Comparison of ENCODE assay signal across 24 cellular contexts in the genomic region with DNA sequence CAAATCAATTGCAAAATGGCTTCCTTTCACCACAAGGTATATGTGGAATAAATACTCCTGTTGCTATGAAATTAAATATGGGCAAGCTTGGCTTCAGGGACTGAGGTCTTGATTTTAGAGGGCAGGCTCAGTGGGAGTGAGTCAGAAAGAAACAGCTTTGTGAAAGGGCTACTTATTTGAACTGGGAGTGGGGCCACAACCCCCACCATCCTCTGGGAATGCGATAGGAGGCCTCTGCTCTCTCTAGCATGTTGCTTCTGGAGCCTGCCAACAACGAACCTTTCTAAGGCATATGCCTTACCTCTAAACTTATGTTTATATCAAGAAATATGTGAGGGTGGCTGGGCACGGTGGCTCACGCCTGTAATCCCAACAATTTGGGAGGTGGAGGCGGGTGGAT.
"Had no signal": no experiment of that assay in that cellular context is flagged by ENCODE, and none has a peak within 500 bp of the region (broad histone marks: within the 10 kb centered on the region; RNA-seq: fewer than 3 reads in every experiment).

No MANE protein-coding gene starts in this region.

- H3K4me1 Mint-ChIP-seq: activated CD4-positive, alpha-beta T cell treated with anti-CD3 and anti-CD28 coated beads, Interleukin-2, amount 10 ng/mL, durations not matched to agents 24 days and 14 days; activated T-helper 17 cell treated with anti-CD3 and anti-CD28 coated beads, Interleukin-2, amount 50 U/mL, for 72 hours; endodermal cell; nephron progenitor cell had no signal

- H3K36me3 Mint-ChIP-seq: activated CD4-positive, alpha-beta memory T cell treated with anti-CD3 and anti-CD28 coated beads for 36 hours had no signal

- H3K27ac ChIP-seq: body of pancreas, cardiac muscle cell, pancreas, right atrium auricular region, spleen had no signal

- DNase-seq: activated CD4-positive, alpha-beta memory T cell treated with anti-CD3 and anti-CD28 coated beads for 36 hours; activated CD4-positive, alpha-beta T cell treated with anti-CD3 and anti-CD28 coated beads, Interleukin-2, amount 10 ng/mL, durations not matched to agents 24 days and 14 days; activated CD4-positive, CD25-positive, alpha-beta regulatory T cell treated with anti-CD3 and anti-CD28 coated beads, Interleukin-2, amount 50 U/mL, for 72 hours; activated gamma-delta T cell treated with Interleukin-2 at 50 U/mL for 16 hours; activated naive CD4-positive, alpha-beta T cell treated with anti-CD3 and anti-CD28 coated beads, Interleukin-2, amount 50 U/mL, for 16 hours; activated T-cell treated with anti-CD3 and anti-CD28 coated beads, Interleukin-2, amount 50 U/mL, for 4 hours; body of pancreas; endodermal cell; foreskin melanocyte; left cardiac atrium; left ventricle myocardium superior; nephron progenitor cell; pancreas; spleen; stimulated activated naive CD4-positive, alpha-beta T cell; T-helper 2 cell; trophoblast cell had no signal

- H3K27me3 ChIP-seq: body of pancreas, cardiac muscle cell, pancreas, right atrium auricular region had no signal

- H3K4me3 ChIP-seq: body of pancreas, cardiac muscle cell, pancreas, right atrium auricular region, spleen had no signal

- FAIRE-seq: keratinocyte, pancreas, urothelium cell line had no signal

- H3K9me3 Mint-ChIP-seq: activated CD4-positive, alpha-beta memory T cell treated with anti-CD3 and anti-CD28 coated beads for 36 hours; activated CD4-positive, alpha-beta T cell treated with anti-CD3 and anti-CD28 coated beads, Interleukin-2, amount 10 ng/mL, durations not matched to agents 24 days and 14 days; activated T-cell treated with anti-CD3 and anti-CD28 coated beads, Interleukin-2, amount 50 U/mL, for 4 hours; endodermal cell had no signal

- ATAC-seq: activated T-cell treated with anti-CD3 and anti-CD28 coated beads, Interleukin-2, amount 50 U/mL, for 4 hours; activated T-helper 17 cell treated with anti-CD3 and anti-CD28 coated beads, Interleukin-2, amount 50 U/mL, for 72 hours; body of pancreas; esophagus mucosa; left ventricle myocardium superior; pancreas; SK-N-SH treated with all-trans-retinoic acid at 6 μM for 48 hours had no signal

- H3K27ac Mint-ChIP-seq: activated CD4-positive, alpha-beta memory T cell treated with anti-CD3 and anti-CD28 coated beads for 36 hours; activated CD4-positive, alpha-beta T cell treated with anti-CD3 and anti-CD28 coated beads, Interleukin-2, amount 10 ng/mL, durations not matched to agents 24 days and 14 days; activated T-helper 17 cell treated with anti-CD3 and anti-CD28 coated beads, Interleukin-2, amount 50 U/mL, for 72 hours; endodermal cell; nephron progenitor cell had no signal

- H3K4me1 ChIP-seq: body of pancreas, pancreas, spleen had no signal

- H3K4me3 Mint-ChIP-seq: activated CD4-positive, alpha-beta memory T cell treated with anti-CD3 and anti-CD28 coated beads for 36 hours; activated CD4-positive, alpha-beta T cell treated with anti-CD3 and anti-CD28 coated beads, Interleukin-2, amount 10 ng/mL, durations not matched to agents 24 days and 14 days; activated T-cell treated with anti-CD3 and anti-CD28 coated beads, Interleukin-2, amount 50 U/mL, for 4 hours; activated T-helper 17 cell treated with anti-CD3 and anti-CD28 coated beads, Interleukin-2, amount 50 U/mL, for 72 hours; endodermal cell; nephron progenitor cell had no signal

- H3K9me3 ChIP-seq: body of pancreas, pancreas, right atrium auricular region had no signal

- H3K36me3 ChIP-seq: cardiac muscle cell, pancreas, right atrium auricular region, spleen had no signal
